In the genomic region with DNA sequence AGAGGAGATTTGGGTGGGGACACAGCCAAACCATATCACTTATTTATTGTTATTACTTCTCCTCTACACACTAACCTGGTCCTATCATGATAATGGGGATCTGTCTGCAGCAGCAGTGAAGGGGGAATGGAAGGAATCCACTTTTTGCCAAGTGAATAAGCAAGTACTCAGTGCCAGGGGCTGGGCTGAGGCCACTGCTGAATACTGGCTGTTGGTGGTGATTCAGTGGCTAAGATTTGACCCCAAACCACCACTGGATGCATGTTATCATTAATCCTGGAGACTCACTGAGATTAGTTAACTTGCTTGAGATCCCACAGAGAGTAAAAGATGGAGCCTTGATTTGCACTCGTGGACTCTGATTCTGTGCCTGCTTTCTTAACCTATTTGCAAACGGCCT, we compare ENCODE assay signal across 17 cellular contexts.
"Had no signal": no experiment of that assay in that cellular context is flagged by ENCODE, and none has a peak within 500 bp of the region (broad histone marks: within the 10 kb centered on the region; RNA-seq: fewer than 3 reads in every experiment).

No MANE protein-coding gene starts in this region.

- H3K27me3 ChIP-seq: gastroesophageal sphincter, heart left ventricle, neutrophil, pancreas had no signal

- ATAC-seq: activated CD4-positive, CD25-positive, alpha-beta regulatory T cell treated with anti-CD3 and anti-CD28 coated beads, Interleukin-2, amount 50 U/mL, for 24 hours; activated CD8-positive, alpha-beta T cell treated with anti-CD3 and anti-CD28 coated beads, Interleukin-2, amount 10 ng/mL, durations not matched to agents 7 days and 5 days; activated T-cell treated with anti-CD3 and anti-CD28 coated beads, Interleukin-2, amount 50 U/mL, for 4 hours; heart left ventricle; left ventricle myocardium superior; mucosa of descending colon; pancreas; stimulated activated naive B cell treated with anti-CD40 and anti-IgM and Interleukin-4, amounts not matched to agents 10 μg/mL and 1 μg/mL and 100 μg/mL, for 72 hours had no signal

- H3K36me3 ChIP-seq: gastroesophageal sphincter, heart left ventricle, neutrophil, pancreas, thoracic aorta had no signal

- H3K4me3 ChIP-seq: gastroesophageal sphincter, heart left ventricle, mucosa of descending colon, pancreas, thoracic aorta had no signal

- H3K9me3 ChIP-seq: gastroesophageal sphincter, heart left ventricle, mucosa of descending colon, neutrophil, pancreas, thoracic aorta had no signal

- H3K27me3 Mint-ChIP-seq: activated CD4-positive, alpha-beta T cell treated with anti-CD3 and anti-CD28 coated beads, Interleukin-2, amount 10 ng/mL, durations not matched to agents 7 days and 5 days; memory B cell had no signal

- H3K4me1 ChIP-seq: pancreas had no signal

- H3K36me3 Mint-ChIP-seq: memory B cell; naive B cell; stimulated activated naive B cell treated with anti-CD40 and anti-IgM and Interleukin-4, amounts not matched to agents 10 μg/mL and 1 μg/mL and 100 μg/mL, for 72 hours had no signal

- H3K27ac ChIP-seq: epithelial cell of prostate, gastroesophageal sphincter, heart left ventricle, neutrophil, pancreas, thoracic aorta had no signal

- H3K27ac Mint-ChIP-seq: activated CD4-positive, alpha-beta T cell treated with anti-CD3 and anti-CD28 coated beads, Interleukin-2, amount 10 ng/mL, durations not matched to agents 7 days and 5 days; activated CD8-positive, alpha-beta T cell treated with anti-CD3 and anti-CD28 coated beads, Interleukin-2, amount 10 ng/mL, durations not matched to agents 7 days and 5 days; memory B cell; naive B cell; stimulated activated naive B cell treated with anti-CD40 and anti-IgM and Interleukin-4, amounts not matched to agents 10 μg/mL and 1 μg/mL and 100 μg/mL, for 72 hours; T-helper 1 cell treated with Interleukin-12 subunit alpha and Interleukin-12 subunit beta and Interleukin-4 antibody, amounts not matched to agents 30 μg/mL and 1 μg/mL, for 36 hours had no signal

- H3K9me3 Mint-ChIP-seq: activated CD4-positive, alpha-beta T cell treated with anti-CD3 and anti-CD28 coated beads, Interleukin-2, amount 10 ng/mL, durations not matched to agents 7 days and 5 days; memory B cell; T-helper 1 cell treated with Interleukin-12 subunit alpha and Interleukin-12 subunit beta and Interleukin-4 antibody, amounts not matched to agents 30 μg/mL and 1 μg/mL, for 36 hours had no signal

- H3K4me1 Mint-ChIP-seq: activated CD4-positive, alpha-beta T cell treated with anti-CD3 and anti-CD28 coated beads, Interleukin-2, amount 10 ng/mL, durations not matched to agents 7 days and 5 days; stimulated activated naive B cell treated with anti-CD40 and anti-IgM and Interleukin-4, amounts not matched to agents 10 μg/mL and 1 μg/mL and 100 μg/mL, for 72 hours had no signal

- H3K4me3 Mint-ChIP-seq: activated CD4-positive, alpha-beta T cell treated with anti-CD3 and anti-CD28 coated beads, Interleukin-2, amount 10 ng/mL, durations not matched to agents 7 days and 5 days; activated CD8-positive, alpha-beta T cell treated with anti-CD3 and anti-CD28 coated beads, Interleukin-2, amount 10 ng/mL, durations not matched to agents 7 days and 5 days; activated T-cell treated with anti-CD3 and anti-CD28 coated beads, Interleukin-2, amount 50 U/mL, for 4 hours; memory B cell; naive B cell; stimulated activated naive B cell treated with anti-CD40 and anti-IgM and Interleukin-4, amounts not matched to agents 10 μg/mL and 1 μg/mL and 100 μg/mL, for 72 hours; T-helper 1 cell treated with Interleukin-12 subunit alpha and Interleukin-12 subunit beta and Interleukin-4 antibody, amounts not matched to agents 30 μg/mL and 1 μg/mL, for 36 hours had no signal

- DNase-seq: activated CD4-positive, alpha-beta T cell treated with anti-CD3 and anti-CD28 coated beads, Interleukin-2, amount 10 ng/mL, durations not matched to agents 7 days and 5 days; activated CD8-positive, alpha-beta T cell treated with anti-CD3 and anti-CD28 coated beads, Interleukin-2, amount 10 ng/mL, durations not matched to agents 7 days and 5 days; activated naive CD4-positive, alpha-beta T cell treated with anti-CD3 and anti-CD28 coated beads, Interleukin-2, amount 50 U/mL, for 16 hours; activated T-cell treated with anti-CD3 and anti-CD28 coated beads, Interleukin-2, amount 50 U/mL, for 4 hours; heart left ventricle; left ventricle myocardium superior; mucosa of descending colon; naive B cell; pancreas; stimulated activated naive B cell treated with anti-CD40 and anti-IgM and Interleukin-4, amounts not matched to agents 10 μg/mL and 1 μg/mL and 100 μg/mL, for 72 hours had no signal
